ENCODE assay signal across 22 cellular contexts in the genomic region with DNA sequence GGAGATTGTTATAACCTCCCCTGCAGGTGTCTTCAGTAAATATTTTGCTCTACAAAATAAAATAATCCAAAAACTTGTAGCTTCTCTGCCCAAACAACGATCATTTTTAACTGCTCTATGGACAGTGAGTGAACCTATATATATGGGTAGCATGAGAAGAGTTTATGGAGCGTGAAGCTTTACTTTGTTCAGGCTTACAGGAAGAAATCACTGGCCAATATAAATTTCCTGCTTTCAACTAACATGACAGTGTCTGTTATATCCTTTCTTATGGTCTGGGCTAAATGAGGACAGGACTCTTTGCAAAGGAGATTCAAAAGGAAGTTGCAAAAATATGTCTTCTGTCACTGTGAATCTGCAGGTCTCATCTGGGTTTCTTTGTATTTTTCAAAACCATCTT. TPM values are rescaled to one million over a fixed set of nuclear protein-coding genes. Genes with fewer than 3 reads are reported as not detected.
A peak's percentile ranks its signal among the peaks of the same experiment; 100 is the strongest.
DNase-seq lines count a peak whose midpoint lies in the region; FAIRE-seq and TF ChIP-seq lines count a peak whose summit lies in the region.
"Had no signal": no experiment of that assay in that cellular context is flagged by ENCODE, and none has a peak within 500 bp of the region (broad histone marks: within the 10 kb centered on the region; RNA-seq: fewer than 3 reads in every experiment).

No MANE protein-coding gene starts in this region.

- no peak for FAIRE-seq in HTR-8/SVneo (lab: Jason Lieb, UNC)
- FAIRE-seq: A549, D721Med, GM12878, GM19239 had no signal

- H3K9ac ChIP-seq in BLaER1 treated with 17β-estradiol and CSF1 and Interleukin-3, amounts not matched to agents 10 nM and 100 nM = 0 out of 22 replicates have a peak overlapping the region, but pooled peaks of 1 of the 11 experiments have one; percentile 2
- H3K9ac ChIP-seq in MM.1S (ENCODE audit: low read length) = no peak overlapping the region

- H3K4me3 ChIP-seq in BLaER1 treated with 17β-estradiol and CSF1 and Interleukin-3, amounts not matched to agents 10 nM and 100 nM = no peak overlapping the region
- H3K4me3 ChIP-seq in osteoblast (ENCODE audit: insufficient read depth, low read length) = no peak overlapping the region
- H3K4me3 ChIP-seq in MM.1S (ENCODE audit: low read length) = no peak overlapping the region
- H3K4me3 ChIP-seq: A549, GM12878, GM23338 had no signal

- no peak for TF ChIP-seq CTCF in VCaP (conservative IDR thresholded peaks at IDR 0.05)
- TF ChIP-seq CTCF in osteoblast (IDR thresholded peaks at IDR 0.05; ENCODE audit: extremely low read depth, low read depth, low read length) = no peak
- no peak for TF ChIP-seq CTCF in MM.1S (IDR thresholded peaks at IDR 0.05; ENCODE audit: low read length)

- H3F3A ChIP-seq in MM.1S (ENCODE audit: insufficient read depth, low read length) = no peaks in the 10 kb centered on the region

- H2AFZ ChIP-seq in osteoblast (ENCODE audit: low read length) = no peak overlapping the region
- H2AFZ ChIP-seq in MM.1S (ENCODE audit: low read length) = no peak overlapping the region
- H2AFZ ChIP-seq: GM23338 had no signal

- no peaks in the 10 kb centered on the region for H4K20me1 ChIP-seq in BLaER1 treated with 17β-estradiol and CSF1 and Interleukin-3, amounts not matched to agents 10 nM and 100 nM
- H4K20me1 ChIP-seq in osteoblast (ENCODE audit: insufficient read depth, low read length) (no peaks in the 10 kb centered on the region), MM.1S (ENCODE audit: insufficient read depth, low read length) (no peaks in the 10 kb centered on the region)

- H3K4me1 ChIP-seq in BLaER1 treated with 17β-estradiol and CSF1 and Interleukin-3, amounts not matched to agents 10 nM and 100 nM = peaks cover 0 to 34% (median 16%) of the 10 kb centered on the region in 10 experiments; a peak in 14 of 20 replicates
- H3K4me1 ChIP-seq in osteoblast (ENCODE audit: insufficient read depth, low read length) (peaks cover 8% of the 10 kb centered on the region), MM.1S (ENCODE audit: low read length) (no peaks in the 10 kb centered on the region)
- H3K4me1 ChIP-seq: A549 had no signal

- H3K9me2 ChIP-seq in MM.1S (replicated peaks; ENCODE audit: insufficient read depth, low read length) = no peaks in the 10 kb centered on the region

- DNase-seq in epithelial cell of prostate (ENCODE audit: low read depth, low spot score) (no peak), osteoblast (ENCODE audit: insufficient read length, low spot score, missing footprints) (no peak), T1000 (lab: John Stamatoyannopoulos, UW) (no peak), HTR-8/SVneo (ENCODE audit: insufficient read length, low spot score) (no peak), NCI-H2081 treated with DMSO at 0.1 percent for 48 hours (lab: John Stamatoyannopoulos, UW) (no peak), MM.1S (no peak)
- DNase-seq: 8988T; ACHN; AML-193; CD4-positive, alpha-beta T cell; CD8-positive, alpha-beta memory T cell; DMS 273 treated with DMSO at 0.1 percent for 48 hours; DMS79; GDM1; H9 had no signal

- no peaks in the 10 kb centered on the region; a peak in 1 of 22 replicates for H3K9me3 ChIP-seq in BLaER1 treated with 17β-estradiol and CSF1 and Interleukin-3, amounts not matched to agents 10 nM and 100 nM (replicated peaks in 1 of 11)
- no peaks in the 10 kb centered on the region for H3K9me3 ChIP-seq in osteoblast (ENCODE audit: low read depth, low read length)
- no peaks in the 10 kb centered on the region for H3K9me3 ChIP-seq in MM.1S (replicated peaks; ENCODE audit: insufficient read depth, low read length)
- H3K9me3 ChIP-seq: A549 had no signal

- peaks cover 62 to 93% (median 79%) of the 10 kb centered on the region in 11 experiments for H3K36me3 ChIP-seq in BLaER1 treated with 17β-estradiol and CSF1 and Interleukin-3, amounts not matched to agents 10 nM and 100 nM
- peaks cover 21% of the 10 kb centered on the region for H3K36me3 ChIP-seq in osteoblast (ENCODE audit: insufficient read depth, low read length)
- H3K36me3 ChIP-seq in MM.1S (replicated peaks; ENCODE audit: insufficient read depth, low read length) = 0 out of 2 replicates have a peak, but pooled peaks cover 3% of the 10 kb centered on the region

- no peak overlapping the region for H3K27ac ChIP-seq in BLaER1 treated with 17β-estradiol and CSF1 and Interleukin-3, amounts not matched to agents 10 nM and 100 nM
- H3K27ac ChIP-seq in VCaP (peak overlapping the region; percentile 98), epithelial cell of prostate (peak overlapping the region; percentile 0), osteoblast (ENCODE audit: low read depth, low read length) (peak overlapping the region; percentile 55), MM.1S (ENCODE audit: low read length) (no peak overlapping the region)
- H3K27ac ChIP-seq: A549 had no signal

- H3K4me2 ChIP-seq in BLaER1 treated with 17β-estradiol and CSF1 and Interleukin-3, amounts not matched to agents 10 nM and 100 nM = peak overlapping the region in 7 of 11 experiments; percentile 41 to 82 (median 58); a peak in 13 of 22 replicates
- H3K4me2 ChIP-seq in osteoblast (ENCODE audit: insufficient read depth, low read length) (no peak overlapping the region), MM.1S (ENCODE audit: low read depth, low read length) (no peak overlapping the region)
- H3K4me2 ChIP-seq: A549, GM23338 had no signal

- H3K79me2 ChIP-seq in osteoblast (ENCODE audit: insufficient read depth, low read length) (no peaks in the 10 kb centered on the region), MM.1S (ENCODE audit: low read length) (no peaks in the 10 kb centered on the region)

- no peaks in the 10 kb centered on the region for H3K27me3 ChIP-seq in BLaER1 treated with 17β-estradiol and CSF1 and Interleukin-3, amounts not matched to agents 10 nM and 100 nM
- H3K27me3 ChIP-seq in osteoblast (ENCODE audit: insufficient read depth, low read length) (no peaks in the 10 kb centered on the region), MM.1S (replicated peaks; ENCODE audit: insufficient read depth, low read length) (no peaks in the 10 kb centered on the region)

RNA-seq across cellular contexts. Expression of a gene that starts 51.7 kb away (rescaled TPM):
- 101 and 104 TPM in 2 replicates for total RNA-seq in osteoblast

RNA-seq across cellular contexts. Expression of a gene that starts 57.4 kb away (rescaled TPM):
- total RNA-seq in osteoblast = 42.3 and 52.7 TPM in 2 replicates

Comparison
In these comparisons a context has a peak if more than half of its experiments do, and no peak if none do; other contexts are left out.
1. H3K27ac ChIP-seq: peak in VCaP (single experiment), epithelial cell of prostate (single experiment) and osteoblast (single experiment); none in BLaER1 treated with 17β-estradiol and CSF1 and Interleukin-3, amounts not matched to agents 10 nM and 100 nM (0 of 11) and MM.1S (single experiment).
2. H3K4me2 ChIP-seq: peak in BLaER1 treated with 17β-estradiol and CSF1 and Interleukin-3, amounts not matched to agents 10 nM and 100 nM (7 of 11); none in osteoblast (single experiment) and MM.1S (single experiment).